ENCODE assay signal across 15 cellular contexts in the genomic region with DNA sequence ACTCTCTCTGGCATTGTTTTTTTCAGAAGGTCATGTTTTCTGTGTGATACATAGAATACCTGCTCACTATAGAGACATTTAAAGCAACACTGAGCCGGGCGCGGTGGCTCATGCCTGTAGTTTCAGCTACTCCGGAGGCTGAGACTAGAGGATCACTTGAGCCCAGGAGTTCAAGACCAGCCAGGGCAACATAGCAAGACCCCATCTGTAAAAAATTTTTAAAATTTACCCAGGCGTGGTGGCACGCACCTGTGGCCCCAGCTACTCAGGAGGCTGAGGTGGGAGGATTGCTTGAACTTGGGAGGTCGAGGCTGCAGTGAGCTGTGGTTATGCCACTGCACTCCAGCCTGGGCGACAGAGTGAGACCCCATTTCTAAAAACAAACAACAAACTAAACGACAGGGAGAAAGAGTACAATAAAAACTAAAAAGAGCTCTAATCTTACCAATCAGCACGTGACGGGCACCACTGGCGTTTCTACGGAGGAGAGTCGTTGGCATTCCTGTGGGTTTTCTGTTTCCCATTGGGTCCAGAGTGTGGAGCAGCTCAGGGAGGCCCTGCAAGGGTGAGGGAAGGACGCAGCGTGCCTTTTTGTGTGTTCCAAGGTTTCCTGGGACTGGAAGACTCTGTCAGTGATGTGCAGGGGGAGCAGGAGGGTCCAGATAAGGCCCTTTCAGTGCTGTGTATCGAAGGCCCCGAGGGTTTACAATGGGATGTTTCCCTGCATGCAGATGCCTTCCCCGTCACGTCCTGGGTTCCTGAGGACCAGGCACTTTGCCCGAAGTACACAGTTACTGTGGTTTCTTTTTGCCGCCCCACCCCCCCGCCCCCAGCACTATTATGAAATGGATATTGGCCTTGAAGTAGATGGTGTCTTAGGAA. TPM values are rescaled to one million over a fixed set of nuclear protein-coding genes. Genes with fewer than 3 reads are reported as not detected.
DNase-seq lines count a peak whose midpoint lies in the region; ATAC-seq and TF ChIP-seq lines count a peak whose summit lies in the region.
"Had no signal": no experiment of that assay in that cellular context is flagged by ENCODE, and none has a peak within 500 bp of the region (broad histone marks: within the 10 kb centered on the region; RNA-seq: fewer than 3 reads in every experiment).

No MANE protein-coding gene starts in this region.

- no peak for ATAC-seq in GM21737 (IDR thresholded peaks at IDR 0.05; ENCODE audit: unreplicated experiment)
- ATAC-seq: activated CD4-positive, alpha-beta T cell treated with anti-CD3 and anti-CD28 coated beads for 36 hours had no signal

- DNase-seq in GM23248 (peak; percentile 87), right atrium auricular region (ENCODE audit: low spot score) (peak; percentile 78), SIG-M5 treated with dmso at 0.1 percent for 504 hours (lab: John Stamatoyannopoulos, UW; ENCODE audit: unreplicated experiment) (no peak), activated T-cell treated with anti-CD3 and anti-CD28 coated beads for 4 hours (no peak)
- no peak for DNase-seq in activated CD4-positive, alpha-beta T cell treated with anti-CD3 and anti-CD28 coated beads, Interleukin-2, amount 50 U/mL, for 1 hour
- DNase-seq: activated CD4-positive, alpha-beta T cell treated with anti-CD3 and anti-CD28 coated beads for 36 hours; activated gamma-delta T cell; Karpas-422; naive B cell; NCI-H2227 treated with DMSO at 0.1 percent for 48 hours; SHP77; stimulated activated CD4-positive, alpha-beta T cell treated with anti-CD3 and anti-CD28 coated beads, Interleukin-15, amount 100 ng/mL, for 24 hours had no signal

- no peaks in the 10 kb centered on the region for H4K20me1 ChIP-seq in GM23248 (ENCODE audit: insufficient read depth)

- H3K9me3 ChIP-seq in GM23248 (ENCODE audit: low read depth) (no peaks in the 10 kb centered on the region), right atrium auricular region (no peaks in the 10 kb centered on the region), stomach smooth muscle (ENCODE audit: control insufficient read depth in 2 of 2, low read length in 2 of 2) (peaks cover 0 to 4% of the 10 kb centered on the region in 2 donors)

- H3K4me3 ChIP-seq in GM23248 (0 out of 2 replicates have a peak overlapping the region, but pooled peaks have one; percentile 8), right atrium auricular region (no peak overlapping the region), stomach smooth muscle (ENCODE audit: low read length in 2 of 2) (no peak overlapping the region)

- peaks cover 2% of the 10 kb centered on the region for H3K36me3 Mint-ChIP-seq in brain
- H3K36me3 Mint-ChIP-seq: naive B cell had no signal

- peak overlapping the region; percentile 63 for H2AFZ ChIP-seq in GM23248

- peaks cover 9% of the 10 kb centered on the region for H3K4me1 Mint-ChIP-seq in brain
- H3K4me1 Mint-ChIP-seq: activated CD4-positive, alpha-beta T cell treated with anti-CD3 and anti-CD28 coated beads for 36 hours had no signal

- peaks cover 11% of the 10 kb centered on the region for H3K4me1 ChIP-seq in GM23248 (ENCODE audit: insufficient read depth)
- peaks cover 0 to 25% of the 10 kb centered on the region in 2 donors for H3K4me1 ChIP-seq in right atrium auricular region
- peaks cover 23% of the 10 kb centered on the region for H3K4me1 ChIP-seq in stomach smooth muscle (ENCODE audit: control insufficient read depth, insufficient read depth, low read length)

- H3K4me2 ChIP-seq in GM23248 (ENCODE audit: unreplicated experiment) = peak overlapping the region; percentile 52

- no peaks in the 10 kb centered on the region for H3K9me2 ChIP-seq in GM23248 (ENCODE audit: insufficient read depth)

- H3K27me3 Mint-ChIP-seq in brain = peaks cover 5% of the 10 kb centered on the region
- H3K27me3 Mint-ChIP-seq: activated CD4-positive, alpha-beta T cell treated with anti-CD3 and anti-CD28 coated beads for 36 hours had no signal

- H3K27ac Mint-ChIP-seq in brain = peak overlapping the region in 4 of 5 experiments; percentile 3 to 59 (median 24)
- H3K27ac Mint-ChIP-seq: activated CD4-positive, alpha-beta T cell treated with anti-CD3 and anti-CD28 coated beads for 36 hours had no signal

- H3K79me2 ChIP-seq in GM23248 (ENCODE audit: insufficient read depth) = no peaks in the 10 kb centered on the region

- H3K36me3 ChIP-seq in GM23248 (ENCODE audit: low read depth) = no peaks in the 10 kb centered on the region
- H3K36me3 ChIP-seq in right atrium auricular region = no peaks in the 10 kb centered on the region
- H3K36me3 ChIP-seq in stomach smooth muscle (ENCODE audit: control insufficient read depth in 2 of 2, insufficient read depth in 2 of 2, low read length in 2 of 2) = no peaks in the 10 kb centered on the region

- no peak for TF ChIP-seq CTCF in brain (conservative IDR thresholded peaks at IDR 0.05)
- TF ChIP-seq CTCF in right atrium auricular region (IDR thresholded peaks at IDR 0.05) = no peak

- no peak overlapping the region for H3K4me3 Mint-ChIP-seq in brain
- H3K4me3 Mint-ChIP-seq: activated CD4-positive, alpha-beta T cell treated with anti-CD3 and anti-CD28 coated beads for 36 hours; naive B cell had no signal

- H3K27ac ChIP-seq in GM23248 (peak overlapping the region; percentile 63), right atrium auricular region (peak overlapping the region in 1 of 2 donors; percentile 22), stomach smooth muscle (ENCODE audit: low read length) (peak overlapping the region; percentile 24)

- peaks cover 7% of the 10 kb centered on the region for H3K27me3 ChIP-seq in GM23248 (replicated peaks; ENCODE audit: insufficient read depth)
- H3K27me3 ChIP-seq in right atrium auricular region = no peaks in the 10 kb centered on the region
- H3K27me3 ChIP-seq in stomach smooth muscle (ENCODE audit: control insufficient read depth in 1 of 2, insufficient read depth in 2 of 2, low read length in 2 of 2) = peaks cover 11 to 15% of the 10 kb centered on the region in 2 donors

- H3F3A ChIP-seq in GM23248 (ENCODE audit: insufficient read depth) = peaks cover 12% of the 10 kb centered on the region; the same call in 1 of the 2 replicates

- in situ Hi-C loops in GM23248 (cut with MboI) = no loop called here

- WGBS in GM23248 (ENCODE audit: low coverage in 1 of 2, low lambda C conversion rate in 2 of 2, missing lambda C conversion rate in 2 of 2), 2 experiments = 28 to 29% methylated on average over 23 of the region's 23 CpGs

- H3K9me3 Mint-ChIP-seq in brain = peaks cover 0 to 2% (median 0%) of the 10 kb centered on the region in 5 experiments

- H3K9ac ChIP-seq in GM23248 (peak overlapping the region; percentile 20), stomach smooth muscle (ENCODE audit: low read length in 2 of 2) (peak overlapping the region in 1 of 2 donors; percentile 47)

RNA-seq across cellular contexts. Expression of gene RNU6ATAC, which starts 7.2 kb away (rescaled TPM):
- not detected in 2 replicates for total RNA-seq in GM23248 (2014; rRNA removed; shearing (Covaris generic))
- polyA plus RNA-seq in GM23248 (2016; fragmentation: Nextera tagmentation; extraction: Ambion mirVana) = not detected in 2 replicates
- not detected for polyA plus RNA-seq in brain (ENCODE audit: insufficient read depth, low read depth, low replicate concordance)
- not detected for total RNA-seq in right atrium auricular region

RNA-seq across cellular contexts. Expression of gene WDR5, which starts 35.7 kb away (rescaled TPM):
- 25.9 and 29.2 TPM in 2 replicates for total RNA-seq in GM23248 (2014; rRNA removed; shearing (Covaris generic))
- polyA plus RNA-seq in GM23248 (2016; fragmentation: Nextera tagmentation; extraction: Ambion mirVana) (21.0 and 21.8 TPM in 2 replicates), brain (ENCODE audit: insufficient read depth, low read depth, low replicate concordance) (48.9 TPM)
- total RNA-seq in right atrium auricular region = 10 to 100 TPM; 14.1 to 17.5 TPM

Comparison
In these comparisons a context has a peak if more than half of its experiments do, and no peak if none do; other contexts are left out.
1. DNase-seq: peak in GM23248 (single experiment) and right atrium auricular region (single experiment); none in activated CD4-positive, alpha-beta T cell treated with anti-CD3 and anti-CD28 coated beads, Interleukin-2, amount 50 U/mL, for 1 hour (single experiment), SIG-M5 treated with dmso at 0.1 percent for 504 hours (single experiment) and activated T-cell treated with anti-CD3 and anti-CD28 coated beads for 4 hours (single experiment).